In the genomic region with DNA sequence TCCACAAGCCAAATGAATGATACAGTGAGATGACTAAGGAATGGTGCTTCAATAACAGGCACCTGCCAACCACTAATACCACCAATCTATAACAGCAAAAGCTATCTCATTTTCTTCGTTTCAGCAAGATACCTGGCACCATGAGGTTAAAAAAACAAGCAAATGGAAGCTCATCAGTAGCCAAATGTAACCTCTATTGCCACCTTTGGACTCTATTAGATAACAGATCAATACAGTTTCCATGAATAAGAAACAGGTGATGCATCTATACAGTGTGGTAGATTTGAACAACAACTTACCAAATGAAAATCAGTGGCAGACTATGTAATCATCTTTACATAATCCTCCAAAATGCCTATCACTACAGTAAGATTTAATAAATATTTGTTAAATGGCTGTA, we compare ENCODE assay signal across 14 cellular contexts. TPM values are rescaled to one million over a fixed set of nuclear protein-coding genes. Genes with fewer than 3 reads are reported as not detected.
DNase-seq lines count a peak whose midpoint lies in the region; ATAC-seq and TF ChIP-seq lines count a peak whose summit lies in the region.
"Had no signal": no experiment of that assay in that cellular context is flagged by ENCODE, and none has a peak within 500 bp of the region (broad histone marks: within the 10 kb centered on the region; RNA-seq: fewer than 3 reads in every experiment).

No MANE protein-coding gene starts in this region.

- H3K9me3 ChIP-seq in left ventricle myocardium inferior (replicated peaks) (no peaks in the 10 kb centered on the region), liver (ENCODE audit: control insufficient read depth in 4 of 4, low read length in 3 of 4) (no peaks in the 10 kb centered on the region), subcutaneous abdominal adipose tissue (ENCODE audit: control insufficient read depth in 5 of 5, low read length in 5 of 5) (no peaks in the 10 kb centered on the region), GM23248 (ENCODE audit: low read depth) (no peaks in the 10 kb centered on the region), stomach (no peaks in the 10 kb centered on the region)
- H3K9me3 ChIP-seq: BLaER1, HAP-1 had no signal

- no peak for ATAC-seq in Right ventricle myocardium inferior

- TF ChIP-seq CTCF in left ventricle myocardium inferior (IDR thresholded peaks at IDR 0.05; ENCODE audit: borderline replicate concordance), result no peak
- no peak for TF ChIP-seq CTCF in liver (IDR thresholded peaks at IDR 0.05; ENCODE audit: low read depth, low read length, missing input control)
- TF ChIP-seq CTCF in stomach (IDR thresholded peaks at IDR 0.05), result no peak

- no peak for DNase-seq in left ventricle myocardium inferior
- no peak for DNase-seq in Right ventricle myocardium inferior (ENCODE audit: missing footprints)
- no peak for DNase-seq in GM23248
- no peak for DNase-seq in activated gamma-delta T cell (lab: John Stamatoyannopoulos, UW)
- no peak for DNase-seq in stomach
- DNase-seq: 8988T; CD4-positive, alpha-beta memory T cell; DMS79 treated with DMSO at 0.1 percent for 48 hours; GF-D8 had no signal

- H3K27ac ChIP-seq in left ventricle myocardium inferior (replicated peaks) (peak overlapping the region; percentile 34), liver (ENCODE audit: low read depth in 1 of 2, low read length in 2 of 2) (peak overlapping the region; percentile 52 to 62), subcutaneous abdominal adipose tissue (ENCODE audit: low read depth, low read length) (peak overlapping the region; percentile 65), GM23248 (no peak overlapping the region), stomach (no peak overlapping the region)
- H3K27ac ChIP-seq: BLaER1 had no signal

- H3K4me1 ChIP-seq in left ventricle myocardium inferior (peaks cover 64% of the 10 kb centered on the region), liver (ENCODE audit: control insufficient read depth in 4 of 4, insufficient read depth in 4 of 4, low read length in 3 of 4) (peaks cover 2 to 32% (median 19%) of the 10 kb centered on the region in 4 donors), subcutaneous abdominal adipose tissue (ENCODE audit: control insufficient read depth in 5 of 5, insufficient read depth in 5 of 5, low read length in 5 of 5) (peaks cover 0 to 17% (median 15%) of the 10 kb centered on the region in 5 donors), GM23248 (ENCODE audit: insufficient read depth) (peaks cover 62% of the 10 kb centered on the region), stomach (peaks cover 3 to 37% (median 13%) of the 10 kb centered on the region in 4 donors)
- H3K4me1 ChIP-seq: BLaER1, HAP-1 had no signal

- no peaks in the 10 kb centered on the region; the same call in none of the 2 replicates for H4K20me1 ChIP-seq in GM23248 (ENCODE audit: insufficient read depth)
- H4K20me1 ChIP-seq: BLaER1 had no signal

- H3F3A ChIP-seq in GM23248 (ENCODE audit: insufficient read depth), result peaks cover 88% of the 10 kb centered on the region

- no peak for TF ChIP-seq POLR2A in stomach (IDR thresholded peaks at IDR 0.05)

- no peak overlapping the region for H3K4me3 ChIP-seq in left ventricle myocardium inferior
- H3K4me3 ChIP-seq in liver (ENCODE audit: low read depth in 1 of 3, low read length in 3 of 3), result no peak overlapping the region
- no peak overlapping the region for H3K4me3 ChIP-seq in subcutaneous abdominal adipose tissue (ENCODE audit: low read depth in 1 of 5, low read length in 5 of 5)
- H3K4me3 ChIP-seq in GM23248, result no peak overlapping the region
- no peak overlapping the region for H3K4me3 ChIP-seq in stomach
- H3K4me3 ChIP-seq: BLaER1, HAP-1 had no signal

- 28% methylated on average over 1 of the region's 1 CpG for WGBS in liver
- 85 to 100% methylated on average over 1 of the region's 1 CpG for whole genome bisulfite sequencing in GM23248 (ENCODE audit: low coverage in 1 of 2, low lambda C conversion rate in 2 of 2, missing lambda C conversion rate in 2 of 2), 2 experiments
- 52 to 77% (median 65%) methylated on average over 1 of the region's 1 CpG for WGBS in stomach, 5 donors

- H3K27me3 ChIP-seq in left ventricle myocardium inferior (ENCODE audit: low read depth) (no peaks in the 10 kb centered on the region), liver (ENCODE audit: control insufficient read depth in 4 of 4, insufficient read depth in 4 of 4, low read length in 3 of 4) (no peaks in the 10 kb centered on the region), subcutaneous abdominal adipose tissue (ENCODE audit: control insufficient read depth in 5 of 5, insufficient read depth in 4 of 5, low read length in 5 of 5) (no peaks in the 10 kb centered on the region), GM23248 (replicated peaks; ENCODE audit: insufficient read depth) (no peaks in the 10 kb centered on the region), stomach (no peaks in the 10 kb centered on the region)
- H3K27me3 ChIP-seq: BLaER1 had no signal

- no peak overlapping the region for H3K4me2 ChIP-seq in GM23248 (ENCODE audit: unreplicated experiment)
- H3K4me2 ChIP-seq: BLaER1 had no signal

- H3K9ac ChIP-seq in liver (ENCODE audit: low read depth in 1 of 2, low read length in 2 of 2) (no peak overlapping the region), subcutaneous abdominal adipose tissue (ENCODE audit: low read length in 5 of 5) (no peak overlapping the region), GM23248 (no peak overlapping the region)
- H3K9ac ChIP-seq: BLaER1 had no signal

- H3K36me3 ChIP-seq in left ventricle myocardium inferior (no peaks in the 10 kb centered on the region), liver (ENCODE audit: control insufficient read depth in 4 of 4, insufficient read depth in 3 of 4, low read depth in 1 of 4, low read length in 3 of 4) (no peaks in the 10 kb centered on the region), subcutaneous abdominal adipose tissue (ENCODE audit: control insufficient read depth in 5 of 5, insufficient read depth in 5 of 5, low read length in 5 of 5) (peaks cover 0 to 9% (median 0%) of the 10 kb centered on the region in 5 donors), GM23248 (ENCODE audit: low read depth) (peaks cover 24% of the 10 kb centered on the region), stomach (no peaks in the 10 kb centered on the region)
- H3K36me3 ChIP-seq: BLaER1, HAP-1 had no signal

- TF ChIP-seq EP300 in stomach (IDR thresholded peaks at IDR 0.05), result no peak

- in situ Hi-C loops in GM23248 (cut with MboI), result no loop called here

- H3K9me2 ChIP-seq in GM23248 (ENCODE audit: insufficient read depth), result no peaks in the 10 kb centered on the region

- intact Hi-C loops in left ventricle myocardium inferior (cut with micrococcal nuclease) (no loop called here), Right ventricle myocardium inferior (cut with DNase I) (no loop called here), stomach (cut with DNase I; ENCODE audit: low total_unique reads) (no loop called here)

- peak in 1 of 2 donors; percentile 15 for TF ChIP-seq RAD21 in liver (IDR thresholded peaks at IDR 0.05)

- H3K79me2 ChIP-seq in GM23248 (ENCODE audit: insufficient read depth), result peaks cover 84% of the 10 kb centered on the region

- H2AFZ ChIP-seq in GM23248, result no peak overlapping the region

TF ChIP-seq in liver, 16 proteins besides CTCF, POLR2A, EP300 and RAD21:
- peak; percentile 58 for TF ChIP-seq SP1 (IDR thresholded peaks at IDR 0.05)
- TF ChIP-seq RXRA (IDR thresholded peaks at IDR 0.05), result peak; percentile 18 to 70
- TF ChIP-seq HNF4A (conservative IDR thresholded peaks at IDR 0.05), result peak; percentile 58 to 83
- TF ChIP-seq, protein P1, sequence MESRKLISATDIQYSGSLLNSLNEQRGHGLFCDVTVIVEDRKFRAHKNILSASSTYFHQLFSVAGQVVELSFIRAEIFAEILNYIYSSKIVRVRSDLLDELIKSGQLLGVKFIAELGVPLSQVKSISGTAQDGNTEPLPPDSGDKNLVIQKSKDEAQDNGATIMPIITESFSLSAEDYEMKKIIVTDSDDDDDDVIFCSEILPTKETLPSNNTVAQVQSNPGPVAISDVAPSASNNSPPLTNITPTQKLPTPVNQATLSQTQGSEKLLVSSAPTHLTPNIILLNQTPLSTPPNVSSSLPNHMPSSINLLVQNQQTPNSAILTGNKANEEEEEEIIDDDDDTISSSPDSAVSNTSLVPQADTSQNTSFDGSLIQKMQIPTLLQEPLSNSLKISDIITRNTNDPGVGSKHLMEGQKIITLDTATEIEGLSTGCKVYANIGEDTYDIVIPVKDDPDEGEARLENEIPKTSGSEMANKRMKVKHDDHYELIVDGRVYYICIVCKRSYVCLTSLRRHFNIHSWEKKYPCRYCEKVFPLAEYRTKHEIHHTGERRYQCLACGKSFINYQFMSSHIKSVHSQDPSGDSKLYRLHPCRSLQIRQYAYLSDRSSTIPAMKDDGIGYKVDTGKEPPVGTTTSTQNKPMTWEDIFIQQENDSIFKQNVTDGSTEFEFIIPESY (IDR thresholded peaks at IDR 0.05), result no peak
- TF ChIP-seq FOXA2 (IDR thresholded peaks at IDR 0.05), result no peak
- TF ChIP-seq YY1 (IDR thresholded peaks at IDR 0.05), result peak; percentile 35
- TF ChIP-seq EGR1 (IDR thresholded peaks at IDR 0.05; ENCODE audit: low read depth in 2 of 2), result no peak
- TF ChIP-seq HNF4G (IDR thresholded peaks at IDR 0.05), result peak; percentile 73

RNA-seq across cellular contexts. Expression of gene PLOD2, which starts 32.8 kb away (rescaled TPM):
- total RNA-seq in left ventricle myocardium inferior (21.1 TPM), Right ventricle myocardium inferior (19.7 TPM), liver (10 to 100 TPM; 27.2 to 57.0 TPM), stomach (10 to 100 TPM; 24.5 to 99.5 (median 57.8) TPM)
- polyA plus RNA-seq in liver (10 to 100 TPM; 18.6 to 21.4 TPM), GM23248 (2016; fragmentation: Nextera tagmentation; extraction: Ambion mirVana) (288 and 300 TPM in 2 replicates), stomach (10 to 100 TPM; 18.1 to 37.0 (median 20.3) TPM)
- 306 and 330 TPM in 2 replicates for total RNA-seq in GM23248 (2014; rRNA removed; shearing (Covaris generic))
- total RNA-seq: CD4-positive, alpha-beta memory T cell had no signal
- polyA plus RNA-seq: CD14-positive monocyte; CD4-positive, alpha-beta memory T cell had no signal

Comparison
In these comparisons a context has a peak if more than half of its experiments do, and no peak if none do; other contexts are left out.
1. H3K27ac ChIP-seq: peak in left ventricle myocardium inferior (single experiment), liver (2 of 2) and subcutaneous abdominal adipose tissue (single experiment); none in GM23248 (single experiment) and stomach (0 of 5).